17 cellular contexts compared by ENCODE assay signal in the genomic region with DNA sequence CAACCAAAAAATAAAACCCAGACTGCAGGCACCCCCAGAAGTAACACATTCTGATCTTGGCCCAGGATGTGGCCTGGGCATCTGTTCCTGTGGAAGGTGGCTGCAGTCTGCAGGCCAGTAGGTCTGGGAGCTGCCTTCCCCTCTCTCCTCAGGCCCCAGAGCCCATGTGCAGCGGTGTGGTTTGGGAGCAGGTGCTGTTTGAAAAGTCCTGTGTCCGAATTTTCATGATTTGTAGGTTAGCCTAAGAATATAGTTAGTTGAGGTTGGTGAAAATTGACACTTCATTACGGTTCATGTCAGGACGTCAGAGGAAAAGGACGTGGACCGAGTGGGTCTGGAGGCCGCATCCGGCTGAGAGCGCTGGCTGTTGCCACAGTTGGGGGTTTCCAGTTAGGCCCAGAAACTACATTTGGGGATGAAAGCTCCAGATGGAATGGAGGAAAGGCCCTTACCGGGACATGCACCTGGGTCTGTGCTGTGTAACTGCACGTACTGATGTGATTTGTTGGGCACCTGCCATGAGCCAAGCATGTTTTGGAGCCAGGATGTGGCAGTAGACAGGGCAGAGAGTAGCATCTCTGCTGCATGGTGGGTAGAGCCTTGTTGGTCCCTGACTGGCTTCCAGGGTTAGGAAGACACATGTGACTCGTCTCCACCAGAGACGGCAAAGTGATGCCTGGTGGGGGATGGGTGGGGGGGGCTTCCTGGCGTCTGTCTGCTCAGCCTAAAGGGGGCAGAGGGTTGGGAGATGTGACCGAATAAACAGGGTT. TPM values are rescaled to one million over a fixed set of nuclear protein-coding genes. Genes with fewer than 3 reads are reported as not detected.
"Had no signal": no experiment of that assay in that cellular context is flagged by ENCODE, and none has a peak within 500 bp of the region (broad histone marks: within the 10 kb centered on the region; RNA-seq: fewer than 3 reads in every experiment).

No MANE protein-coding gene starts in this region.

- H3K27me3 ChIP-seq: esophagus squamous epithelium, neural progenitor cell, thyroid gland had no signal

- H3K9me3 ChIP-seq: esophagus squamous epithelium, thyroid gland had no signal

- H3K4me3 Mint-ChIP-seq: activated CD4-positive, alpha-beta T cell treated with anti-CD3 and anti-CD28 coated beads, Interleukin-2, amount 10 ng/mL, durations not matched to agents 7 days and 5 days; activated CD8-positive, alpha-beta T cell treated with anti-CD3 and anti-CD28 coated beads, Interleukin-2, amount 10 ng/mL, durations not matched to agents 7 days and 5 days; activated naive CD4-positive, alpha-beta T cell treated with anti-CD3 and anti-CD28 coated beads for 36 hours; activated T-cell treated with anti-CD3 and anti-CD28 coated beads, Interleukin-2, amount 50 U/mL, for 24 hours; neural progenitor cell; T-cell had no signal

- H3K4me1 ChIP-seq: esophagus squamous epithelium, neural progenitor cell, thyroid gland had no signal

- H3K27me3 Mint-ChIP-seq: activated CD4-positive, alpha-beta T cell treated with anti-CD3 and anti-CD28 coated beads, Interleukin-2, amount 10 ng/mL, durations not matched to agents 7 days and 5 days; activated T-cell treated with anti-CD3 and anti-CD28 coated beads, Interleukin-2, amount 50 U/mL, for 24 hours; T-cell had no signal

- H3K4me3 ChIP-seq: esophagus squamous epithelium, neural progenitor cell, thyroid gland had no signal

- H3K27ac Mint-ChIP-seq: activated CD4-positive, alpha-beta T cell treated with anti-CD3 and anti-CD28 coated beads, Interleukin-2, amount 10 ng/mL, durations not matched to agents 7 days and 5 days; activated CD8-positive, alpha-beta T cell treated with anti-CD3 and anti-CD28 coated beads, Interleukin-2, amount 10 ng/mL, durations not matched to agents 7 days and 5 days; activated naive CD4-positive, alpha-beta T cell treated with anti-CD3 and anti-CD28 coated beads for 36 hours; activated T-cell treated with anti-CD3 and anti-CD28 coated beads, Interleukin-2, amount 50 U/mL, for 24 hours; neural progenitor cell; T-cell had no signal

- H3K27ac ChIP-seq: esophagus squamous epithelium, neural progenitor cell, thyroid gland had no signal

- H3K9me3 Mint-ChIP-seq: activated CD4-positive, alpha-beta T cell treated with anti-CD3 and anti-CD28 coated beads, Interleukin-2, amount 10 ng/mL, durations not matched to agents 7 days and 5 days; activated naive CD4-positive, alpha-beta T cell treated with anti-CD3 and anti-CD28 coated beads for 36 hours; activated T-cell treated with anti-CD3 and anti-CD28 coated beads, Interleukin-2, amount 50 U/mL, for 24 hours; neural progenitor cell; T-cell had no signal

- ATAC-seq: activated CD8-positive, alpha-beta T cell treated with anti-CD3 and anti-CD28 coated beads, Interleukin-2, amount 10 ng/mL, durations not matched to agents 7 days and 5 days; left colon; SK-N-SH treated with all-trans-retinoic acid at 6 μM for 48 hours; T-cell had no signal

- DNase-seq: activated CD4-positive, alpha-beta T cell treated with anti-CD3 and anti-CD28 coated beads, Interleukin-2, amount 10 ng/mL, durations not matched to agents 7 days and 5 days; activated CD8-positive, alpha-beta T cell treated with anti-CD3 and anti-CD28 coated beads, Interleukin-2, amount 10 ng/mL, durations not matched to agents 7 days and 5 days; activated naive CD4-positive, alpha-beta T cell treated with anti-CD3 and anti-CD28 coated beads for 36 hours; activated T-cell treated with anti-CD3 and anti-CD28 coated beads, Interleukin-2, amount 50 U/mL, for 24 hours; effector CD4-positive, alpha-beta T cell; esophagus squamous epithelium; stimulated activated CD8-positive, alpha-beta memory T cell treated with anti-CD3 and anti-CD28 coated beads, Interleukin-4, amount 100 ng/mL, for 48 hours; stimulated activated naive CD4-positive, alpha-beta T cell; T-cell; thyroid gland had no signal

- H3K4me1 Mint-ChIP-seq: activated CD4-positive, alpha-beta T cell treated with anti-CD3 and anti-CD28 coated beads, Interleukin-2, amount 10 ng/mL, durations not matched to agents 7 days and 5 days; T-cell had no signal

- H3K36me3 ChIP-seq: neural progenitor cell had no signal

RNA-seq across cellular contexts. Expression of a gene that starts 21.7 kb away (rescaled TPM):
- total RNA-seq: activated CD8-positive, alpha-beta T cell treated with anti-CD3 and anti-CD28 coated beads, Interleukin-2, amount 10 ng/mL, durations not matched to agents 7 days and 5 days; activated naive CD4-positive, alpha-beta T cell treated with anti-CD3 and anti-CD28 coated beads for 36 hours; left colon; pulmonary artery endothelial cell; ureter had no signal

RNA-seq across cellular contexts. Expression of a gene that starts 43.1 kb away (rescaled TPM):
- total RNA-seq: activated CD4-positive, alpha-beta T cell treated with anti-CD3 and anti-CD28 coated beads, Interleukin-2, amount 10 ng/mL, durations not matched to agents 7 days and 5 days; activated CD8-positive, alpha-beta T cell treated with anti-CD3 and anti-CD28 coated beads, Interleukin-2, amount 10 ng/mL, durations not matched to agents 7 days and 5 days; activated naive CD4-positive, alpha-beta T cell treated with anti-CD3 and anti-CD28 coated beads for 36 hours; lung microvascular endothelial cell; osteocyte had no signal
